8 cellular contexts compared by ENCODE assay signal in the genomic region with DNA sequence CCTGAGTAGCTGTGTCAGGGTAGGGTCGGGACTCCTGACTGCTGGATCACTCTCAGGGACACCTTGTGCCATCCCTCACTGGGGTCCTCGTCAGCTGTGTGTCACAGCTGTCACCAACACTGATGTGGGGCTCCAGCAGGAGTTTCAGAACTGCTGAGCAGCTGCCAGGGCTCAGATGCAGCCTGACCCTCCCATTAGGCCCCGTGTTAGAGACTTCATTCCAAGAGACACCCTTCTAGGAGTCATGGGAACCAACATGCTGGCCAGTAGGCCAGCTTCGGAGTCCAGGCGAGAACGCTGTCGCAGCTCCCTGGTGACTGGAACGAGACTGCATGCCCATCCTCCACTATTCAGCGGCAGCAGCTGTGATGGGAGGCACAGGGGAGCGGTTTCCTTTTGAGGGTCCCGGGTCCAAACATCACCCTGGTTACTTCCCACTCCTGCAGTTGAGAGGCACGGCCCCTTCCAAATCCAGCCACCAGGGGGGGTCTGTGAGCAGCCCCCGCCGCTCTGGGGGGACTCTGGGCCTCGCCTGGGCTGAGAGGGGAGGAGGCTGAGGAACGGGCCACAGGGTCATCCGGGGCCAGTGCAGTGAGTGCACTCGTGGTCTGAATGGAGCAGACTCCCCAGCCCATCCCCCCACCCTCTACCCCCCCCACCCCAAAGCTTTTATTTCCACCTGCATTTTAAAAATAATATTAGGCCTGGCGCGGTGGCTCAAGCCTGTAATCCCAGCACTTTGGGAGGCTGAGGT. TPM values are rescaled to one million over a fixed set of nuclear protein-coding genes. Genes with fewer than 3 reads are reported as not detected.
DNase-seq lines count a peak whose midpoint lies in the region; ATAC-seq and TF ChIP-seq lines count a peak whose summit lies in the region.

No MANE protein-coding gene starts in this region.

- no peaks in the 10 kb centered on the region for H3K9me3 ChIP-seq in CD4-positive, CD25-positive, alpha-beta regulatory T cell (ENCODE audit: control insufficient read depth in 2 of 2, low read length in 2 of 2)
- H3K9me3 ChIP-seq in hepatocyte (ENCODE audit: low read depth), result no peaks in the 10 kb centered on the region

- peak overlapping the region; percentile 49 for H3K27ac ChIP-seq in CD4-positive, CD25-positive, alpha-beta regulatory T cell (ENCODE audit: insufficient read depth, low read length, poor library complexity, severe bottlenecking)
- no peak overlapping the region for H3K27ac ChIP-seq in hepatocyte

- WGBS in hepatocyte (ENCODE audit: low lambda C conversion rate, missing lambda C conversion rate), result 58% methylated on average over 16 of the region's 20 CpGs

- no peak overlapping the region for H2AFZ ChIP-seq in hepatocyte

- peak overlapping the region; percentile 42 to 94 (median 88) for H3K27ac Mint-ChIP-seq in CD4-positive, CD25-positive, alpha-beta regulatory T cell

- DNase-seq in CD4-positive, CD25-positive, alpha-beta regulatory T cell, result peak; percentile 64 to 70 (median 67)
- peak; percentile 57 for DNase-seq in HK-2 (ENCODE audit: unreplicated experiment)
- DNase-seq in T-helper 1 cell, result peak; percentile 46 to 70 (median 64)
- DNase-seq in anterior cingulate cortex (lab: John Stamatoyannopoulos, UW), result peak in 51 of 58 donors; percentile 15 to 82 (median 50)
- DNase-seq in hepatocyte (ENCODE audit: low spot score), result peak; percentile 57
- DNase-seq in stimulated activated CD4-positive, alpha-beta T cell treated with anti-CD3 and anti-CD28 coated beads, Interleukin-15, amount 100 ng/mL, for 24 hours, result peak; percentile 78
- no peak for DNase-seq in NCI-H524 treated with DMSO at 0.1 percent for 48 hours (lab: John Stamatoyannopoulos, UW)

- H3K36me3 Mint-ChIP-seq in CD4-positive, CD25-positive, alpha-beta regulatory T cell, result no peaks in the 10 kb centered on the region

- ATAC-seq in CD4-positive, CD25-positive, alpha-beta regulatory T cell (ENCODE audit: low read depth in 2 of 2), result peak; percentile 30 to 40
- no peak for ATAC-seq in HG03039 (IDR thresholded peaks at IDR 0.05; ENCODE audit: unreplicated experiment)

- no peak overlapping the region for H3K4me2 ChIP-seq in hepatocyte

- no peaks in the 10 kb centered on the region for H3K9me2 ChIP-seq in hepatocyte (replicated peaks; ENCODE audit: insufficient read depth)

- TF ChIP-seq CTCF in hepatocyte (IDR thresholded peaks at IDR 0.05; ENCODE audit: poor library complexity), result peak; percentile 48

- H3K36me3 ChIP-seq in CD4-positive, CD25-positive, alpha-beta regulatory T cell (ENCODE audit: control insufficient read depth, insufficient read depth, low read length), result no peaks in the 10 kb centered on the region
- H3K36me3 ChIP-seq in hepatocyte (replicated peaks; ENCODE audit: insufficient read depth, low read depth), result no peaks in the 10 kb centered on the region

- H3K4me1 ChIP-seq in CD4-positive, CD25-positive, alpha-beta regulatory T cell (ENCODE audit: control insufficient read depth, insufficient read depth, low read length, poor library complexity, severe bottlenecking), result peaks cover 78% of the 10 kb centered on the region
- H3K4me1 ChIP-seq in hepatocyte (ENCODE audit: insufficient read depth), result peaks cover 20% of the 10 kb centered on the region

- no peaks in the 10 kb centered on the region for H3K79me2 ChIP-seq in hepatocyte

- peaks cover 17 to 94% (median 42%) of the 10 kb centered on the region in 4 donors for H3K4me1 Mint-ChIP-seq in CD4-positive, CD25-positive, alpha-beta regulatory T cell

- H4K20me1 ChIP-seq in hepatocyte (ENCODE audit: insufficient read depth, poor library complexity, severe bottlenecking), result no peaks in the 10 kb centered on the region

- H3K4me3 ChIP-seq in CD4-positive, CD25-positive, alpha-beta regulatory T cell (ENCODE audit: low read depth, low read length), result peak overlapping the region; percentile 7
- H3K4me3 ChIP-seq in hepatocyte, result no peak overlapping the region

- H3K27me3 ChIP-seq in CD4-positive, CD25-positive, alpha-beta regulatory T cell (ENCODE audit: control insufficient read depth, insufficient read depth, low read length), result no peaks in the 10 kb centered on the region
- H3K27me3 ChIP-seq in hepatocyte, result no peaks in the 10 kb centered on the region

- H3K4me3 Mint-ChIP-seq in CD4-positive, CD25-positive, alpha-beta regulatory T cell, result peak overlapping the region in 3 of 4 donors; percentile 4 to 60 (median 32)

- H3K27me3 Mint-ChIP-seq in CD4-positive, CD25-positive, alpha-beta regulatory T cell, result no peaks in the 10 kb centered on the region

- no peaks in the 10 kb centered on the region for H3K9me3 Mint-ChIP-seq in CD4-positive, CD25-positive, alpha-beta regulatory T cell

RNA-seq across cellular contexts. Expression of gene TCF7, which starts 12.6 kb away (rescaled TPM):
- total RNA-seq in CD4-positive, CD25-positive, alpha-beta regulatory T cell, result 234 TPM
- polyA plus RNA-seq in CD4-positive, CD25-positive, alpha-beta regulatory T cell, result 100 to 1,000 TPM in 1 of 4 donors, 10 to 100 TPM in 3; 55.4 to 118 (median 79.9) TPM
- total RNA-seq in hepatocyte, result 5.1 and 7.5 TPM in 2 replicates
- 5.7 and 8.1 TPM in 2 replicates for polyA plus RNA-seq in hepatocyte

Comparison
In these comparisons a context has a peak if more than half of its experiments do, and no peak if none do; other contexts are left out.
1. RNA of gene TCF7, which starts 12.6 kb away (total RNA-seq): 234 TPM in CD4-positive, CD25-positive, alpha-beta regulatory T cell (single experiment); 5.1 to 7.5 TPM in hepatocyte; every median in the first group is over 10 times any median in the second.